Comparison of ENCODE assay signal across 8 cellular contexts in genomic region chr2:209425082-209426071, GRCh38. TPM values are rescaled to one million over a fixed set of nuclear protein-coding genes. Genes with fewer than 3 reads are reported as not detected.
DNase-seq lines count a peak whose midpoint lies in the region; ATAC-seq and TF ChIP-seq lines count a peak whose summit lies in the region.

No MANE protein-coding gene starts in this region.

- H3K27ac Mint-ChIP-seq in activated CD4-positive, alpha-beta T cell treated with anti-CD3 and anti-CD28 coated beads, Interleukin-2, amount 10 ng/mL, durations not matched to agents 24 days and 14 days = no peak overlapping the region
- H3K27ac Mint-ChIP-seq in activated T-helper 17 cell treated with anti-CD3 and anti-CD28 coated beads, Interleukin-2, amount 50 U/mL, for 72 hours = no peak overlapping the region

- H3K9me3 Mint-ChIP-seq in activated CD4-positive, alpha-beta T cell treated with anti-CD3 and anti-CD28 coated beads, Interleukin-2, amount 10 ng/mL, durations not matched to agents 24 days and 14 days = no peaks in the 10 kb centered on the region
- H3K9me3 Mint-ChIP-seq in activated T-helper 17 cell treated with anti-CD3 and anti-CD28 coated beads, Interleukin-2, amount 50 U/mL, for 72 hours = no peaks in the 10 kb centered on the region

- H3K36me3 ChIP-seq in iPS-20b (ENCODE audit: insufficient read depth, low read depth, low read length) = no peaks in the 10 kb centered on the region

- peaks cover 36% of the 10 kb centered on the region for H3K27me3 Mint-ChIP-seq in activated CD4-positive, alpha-beta T cell treated with anti-CD3 and anti-CD28 coated beads, Interleukin-2, amount 10 ng/mL, durations not matched to agents 24 days and 14 days
- H3K27me3 Mint-ChIP-seq in activated T-helper 17 cell treated with anti-CD3 and anti-CD28 coated beads, Interleukin-2, amount 50 U/mL, for 72 hours = peaks cover 29% of the 10 kb centered on the region

- peak overlapping the region; percentile 76; the same call in 1 of the 2 replicates for H3K9ac ChIP-seq in iPS-20b (ENCODE audit: low read depth, low read length)

- no peaks in the 10 kb centered on the region for H3K9me3 ChIP-seq in iPS-20b (ENCODE audit: insufficient read depth, low read depth, low read length)

- ATAC-seq in activated T-helper 17 cell treated with anti-CD3 and anti-CD28 coated beads, Interleukin-2, amount 50 U/mL, for 72 hours (replicated peaks) = no peak

- no peak for DNase-seq in activated CD4-positive, alpha-beta T cell treated with anti-CD3 and anti-CD28 coated beads, Interleukin-2, amount 10 ng/mL, durations not matched to agents 24 days and 14 days
- DNase-seq in activated CD4-positive, alpha-beta T cell treated with anti-CD3 and anti-CD28 coated beads, Interleukin-2, amount 50 U/mL, for 4 hours = no peak
- DNase-seq in HFF-Myc (ENCODE audit: extremely low read depth, low read depth) = no peak
- DNase-seq in NCI-H2081 treated with DMSO at 0.1 percent for 48 hours (lab: John Stamatoyannopoulos, UW) = peak; percentile 42
- no peak for DNase-seq in stimulated activated naive CD4-positive, alpha-beta T cell treated with Interleukin-2 at 50 U/mL for 16 hours (lab: John Stamatoyannopoulos, UW)

- H3K36me3 Mint-ChIP-seq in activated CD4-positive, alpha-beta T cell treated with anti-CD3 and anti-CD28 coated beads, Interleukin-2, amount 10 ng/mL, durations not matched to agents 24 days and 14 days (ENCODE audit: low read depth) = no peaks in the 10 kb centered on the region
- no peaks in the 10 kb centered on the region for H3K36me3 Mint-ChIP-seq in activated T-helper 17 cell treated with anti-CD3 and anti-CD28 coated beads, Interleukin-2, amount 50 U/mL, for 72 hours (ENCODE audit: low read depth)

- H3K4me1 Mint-ChIP-seq in activated CD4-positive, alpha-beta T cell treated with anti-CD3 and anti-CD28 coated beads, Interleukin-2, amount 10 ng/mL, durations not matched to agents 24 days and 14 days = peaks cover 10% of the 10 kb centered on the region
- H3K4me1 Mint-ChIP-seq in activated T-helper 17 cell treated with anti-CD3 and anti-CD28 coated beads, Interleukin-2, amount 50 U/mL, for 72 hours = peaks cover 12% of the 10 kb centered on the region

- no peak overlapping the region for H3K27ac ChIP-seq in iPS-20b (ENCODE audit: low read length)
- peak overlapping the region in 3 of 21 experiments; percentile 2 to 85 (median 61) for H3K27ac ChIP-seq in skin epidermis

- H3K27me3 ChIP-seq in iPS-20b (ENCODE audit: insufficient read depth, low read length) = peaks cover 35% of the 10 kb centered on the region

- H3K4me3 ChIP-seq in HFF-Myc (replicated peaks; ENCODE audit: low read depth, low read length) (peak overlapping the region; percentile 70), iPS-20b (ENCODE audit: low read length) (peak overlapping the region; percentile 85), skin epidermis (peak overlapping the region; percentile 40 to 61 (median 50))

- TF ChIP-seq CTCF in HFF-Myc (IDR thresholded peaks at IDR 0.05; ENCODE audit: low read depth, low read length, missing control alignments) = peak; percentile 61

- intact Hi-C loops in activated CD4-positive, alpha-beta T cell treated with anti-CD3 and anti-CD28 coated beads, Interleukin-2, amount 10 ng/mL, durations not matched to agents 24 days and 14 days (cut with micrococcal nuclease) = loop anchor here (10.0 kb wide), 1 partner anchor 769 kb away; no protein-coding TSS in a partner anchor

- peaks cover 32% of the 10 kb centered on the region; the same call in 1 of the 2 replicates for H3K4me1 ChIP-seq in iPS-20b (ENCODE audit: insufficient read depth, low read length)

- peak overlapping the region; percentile 81 for H3K4me3 Mint-ChIP-seq in activated CD4-positive, alpha-beta T cell treated with anti-CD3 and anti-CD28 coated beads, Interleukin-2, amount 10 ng/mL, durations not matched to agents 24 days and 14 days
- peak overlapping the region; percentile 77 for H3K4me3 Mint-ChIP-seq in activated T-helper 17 cell treated with anti-CD3 and anti-CD28 coated beads, Interleukin-2, amount 50 U/mL, for 72 hours

RNA-seq across cellular contexts. Expression of gene MAP2, which starts 1.5 kb away (rescaled TPM):
- not detected in 2 replicates for total RNA-seq in activated CD4-positive, alpha-beta T cell treated with anti-CD3 and anti-CD28 coated beads, Interleukin-2, amount 10 ng/mL, durations not matched to agents 24 days and 14 days
- under 1 TPM; 0.24 to 0.26 TPM for total RNA-seq in activated T-helper 17 cell treated with anti-CD3 and anti-CD28 coated beads, Interleukin-2, amount 50 U/mL, for 72 hours
